20 cellular contexts compared by ENCODE assay signal in the genomic region with DNA sequence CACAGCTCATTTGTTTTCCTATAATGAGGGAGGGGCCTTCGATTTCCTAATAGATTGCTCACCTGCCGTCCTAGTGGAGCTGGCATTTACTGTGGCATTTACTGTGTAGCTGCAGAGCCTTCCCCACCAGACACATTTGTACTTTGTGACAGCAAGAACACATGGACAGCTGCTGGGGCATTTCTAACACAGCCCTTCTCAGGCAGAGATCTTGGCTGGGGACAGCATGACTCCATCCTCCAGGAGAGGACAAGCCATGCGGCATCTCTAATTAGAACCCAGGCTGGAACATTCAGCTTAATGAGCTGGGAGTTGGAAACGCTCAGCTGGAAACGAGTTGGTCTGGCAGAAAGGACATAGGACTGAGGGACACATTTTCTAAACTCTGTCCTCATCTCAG.
"Had no signal": no experiment of that assay in that cellular context is flagged by ENCODE, and none has a peak within 500 bp of the region (broad histone marks: within the 10 kb centered on the region; RNA-seq: fewer than 3 reads in every experiment).

No MANE protein-coding gene starts in this region.

- DNase-seq: esophagus squamous epithelium; foreskin fibroblast; glutamatergic neuron; islet precursor cell; mammary epithelial cell; mucosa of descending colon; natural killer cell; nucleus accumbens; ovary; right lobe of liver; spleen; stimulated activated CD4-positive, alpha-beta T cell treated with anti-CD3 and anti-CD28 coated beads, Interleukin-15, amount 100 ng/mL, for 24 hours; stimulated activated CD4-positive, alpha-beta T cell treated with anti-CD3 and anti-CD28 coated beads, Interleukin-1b, Interleukin-23, amount 100 ng/mL, for 48 hours; stimulated activated CD4-positive, alpha-beta T cell treated with anti-CD3 and anti-CD28 coated beads, Interleukin-4, amount 100 ng/mL, for 24 hours; tibial artery; upper lobe of left lung; uterus had no signal

- ATAC-seq: gastroesophageal sphincter; left lobe of liver; mucosa of descending colon; natural killer cell; right lobe of liver; stimulated activated memory B cell treated with anti-CD40 and anti-IgM and Interleukin-4, amounts not matched to agents 10 μg/mL and 1 μg/mL and 100 μg/mL, for 72 hours had no signal
